ENCODE assay signal across 9 cellular contexts in the genomic region with DNA sequence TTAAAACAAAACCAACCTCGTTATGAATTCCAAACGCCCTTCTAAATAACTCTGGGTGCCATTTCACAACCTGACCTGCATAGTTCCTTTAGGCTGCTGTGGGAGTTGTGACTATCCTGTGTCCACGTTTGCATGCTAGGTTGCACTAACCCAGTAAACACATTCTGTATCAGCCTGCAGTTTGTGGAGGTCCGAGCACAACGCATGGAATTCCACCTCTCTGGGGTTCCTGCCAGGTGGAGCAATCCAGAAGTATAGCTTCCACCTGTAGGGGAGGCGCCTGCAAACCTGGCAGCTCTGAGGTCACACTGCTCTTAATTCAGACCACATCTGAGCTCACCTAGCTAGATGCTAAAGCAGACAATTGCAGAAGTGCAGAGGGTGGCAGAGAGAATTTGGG. TPM values are rescaled to one million over a fixed set of nuclear protein-coding genes. Genes with fewer than 3 reads are reported as not detected.
DNase-seq lines count a peak whose midpoint lies in the region; TF ChIP-seq lines count a peak whose summit lies in the region.
"Had no signal": no experiment of that assay in that cellular context is flagged by ENCODE, and none has a peak within 500 bp of the region (broad histone marks: within the 10 kb centered on the region; RNA-seq: fewer than 3 reads in every experiment).

No MANE protein-coding gene starts in this region.

- intact Hi-C loops in activated CD4-positive, alpha-beta T cell treated with anti-CD3 and anti-CD28 coated beads, Interleukin-2, amount 10 ng/mL, durations not matched to agents 24 days and 14 days (cut with micrococcal nuclease), result no loop called here

- CTCF ChIA-PET in activated CD4-positive, alpha-beta T cell treated with anti-CD3 and anti-CD28 coated beads, Interleukin-2, amount 10 ng/mL, durations not matched to agents 7 days and 5 days (lab: Charles Lee), result interaction anchor here (0.9 to 2.0 kb wide), 2 partner anchors 9 to 10 kb away, joined by 3 to 4 read pairs; no protein-coding TSS in a partner anchor

- peak overlapping the region; percentile 55 for H3K9ac ChIP-seq in Loucy (ENCODE audit: low read depth, low read length, poor library complexity, severe bottlenecking)

- peak overlapping the region; percentile 67 for H3K4me2 ChIP-seq in Loucy (ENCODE audit: low read depth, low read length, poor library complexity, severe bottlenecking)

- H3K4me3 ChIP-seq in Loucy (ENCODE audit: low read length, poor library complexity, severe bottlenecking), result peak overlapping the region; percentile 54
- H3K4me3 ChIP-seq: tibial nerve had no signal

- TF ChIP-seq CTCF in Loucy (conservative IDR thresholded peaks at IDR 0.05; ENCODE audit: low read length) (no peak), nephron progenitor cell (IDR thresholded peaks at IDR 0.05) (no peak)

- peak overlapping the region; percentile 38 for H3K27ac Mint-ChIP-seq in activated CD4-positive, alpha-beta T cell treated with anti-CD3 and anti-CD28 coated beads, Interleukin-2, amount 10 ng/mL, durations not matched to agents 24 days and 14 days
- H3K27ac Mint-ChIP-seq in activated CD4-positive, alpha-beta T cell treated with anti-CD3 and anti-CD28 coated beads, Interleukin-2, amount 10 ng/mL, durations not matched to agents 7 days and 5 days, result no peak overlapping the region
- H3K27ac Mint-ChIP-seq in activated naive CD8-positive, alpha-beta T cell, result peak overlapping the region; percentile 95
- H3K27ac Mint-ChIP-seq in nephron progenitor cell, result peak overlapping the region; percentile 70

- H3K4me1 ChIP-seq in Loucy (ENCODE audit: insufficient read depth, low read length, poor library complexity, severe bottlenecking), result peaks cover 60% of the 10 kb centered on the region

- H3K9me3 Mint-ChIP-seq in activated CD4-positive, alpha-beta T cell treated with anti-CD3 and anti-CD28 coated beads, Interleukin-2, amount 10 ng/mL, durations not matched to agents 24 days and 14 days, result no peaks in the 10 kb centered on the region
- no peaks in the 10 kb centered on the region for H3K9me3 Mint-ChIP-seq in activated CD4-positive, alpha-beta T cell treated with anti-CD3 and anti-CD28 coated beads, Interleukin-2, amount 10 ng/mL, durations not matched to agents 7 days and 5 days
- no peaks in the 10 kb centered on the region for H3K9me3 Mint-ChIP-seq in activated naive CD8-positive, alpha-beta T cell (ENCODE audit: low read depth)
- no peaks in the 10 kb centered on the region for H3K9me3 Mint-ChIP-seq in nephron progenitor cell

- POLR2A ChIA-PET in activated CD4-positive, alpha-beta T cell treated with anti-CD3 and anti-CD28 coated beads, Interleukin-2, amount 10 ng/mL, durations not matched to agents 7 days and 5 days (lab: Charles Lee), result no interaction called here

- no peaks in the 10 kb centered on the region for H3K27me3 Mint-ChIP-seq in activated CD4-positive, alpha-beta T cell treated with anti-CD3 and anti-CD28 coated beads, Interleukin-2, amount 10 ng/mL, durations not matched to agents 24 days and 14 days
- no peaks in the 10 kb centered on the region for H3K27me3 Mint-ChIP-seq in activated CD4-positive, alpha-beta T cell treated with anti-CD3 and anti-CD28 coated beads, Interleukin-2, amount 10 ng/mL, durations not matched to agents 7 days and 5 days
- no peaks in the 10 kb centered on the region for H3K27me3 Mint-ChIP-seq in activated naive CD8-positive, alpha-beta T cell
- peaks cover 7% of the 10 kb centered on the region for H3K27me3 Mint-ChIP-seq in nephron progenitor cell (ENCODE audit: low read depth, poor library complexity)

- no peaks in the 10 kb centered on the region for H3K9me2 ChIP-seq in Loucy (replicated peaks; ENCODE audit: low read depth, low read length)

- H4K20me1 ChIP-seq in Loucy (ENCODE audit: insufficient read depth, low read length, poor library complexity, severe bottlenecking), result no peaks in the 10 kb centered on the region

- H3K27me3 ChIP-seq in Loucy (ENCODE audit: insufficient read depth, low read length, poor library complexity, severe bottlenecking), result no peaks in the 10 kb centered on the region
- H3K27me3 ChIP-seq: tibial nerve had no signal

- no peak for DNase-seq in activated CD4-positive, alpha-beta T cell treated with anti-CD3 and anti-CD28 coated beads, Interleukin-2, amount 10 ng/mL, durations not matched to agents 24 days and 14 days
- no peak for DNase-seq in activated CD4-positive, alpha-beta T cell treated with anti-CD3 and anti-CD28 coated beads, Interleukin-2, amount 10 ng/mL, durations not matched to agents 7 days and 5 days
- DNase-seq in nephron progenitor cell (no peak), hypothalamus (lab: John Stamatoyannopoulos, UW) (no peak), SKM-1 treated with dmso at 0.1 percent for 144 hours (lab: John Stamatoyannopoulos, UW; ENCODE audit: unreplicated experiment) (no peak), kidney tubule cell (ENCODE audit: low spot score) (no peak)

- no peaks in the 10 kb centered on the region for H3K9me3 ChIP-seq in Loucy (ENCODE audit: insufficient read depth, low read depth, low read length)
- H3K9me3 ChIP-seq: tibial nerve had no signal

- H3K79me2 ChIP-seq in Loucy (ENCODE audit: insufficient read depth, low read length), result 0 out of 2 replicates have a peak, but pooled peaks cover 7% of the 10 kb centered on the region

- H3K36me3 Mint-ChIP-seq in activated CD4-positive, alpha-beta T cell treated with anti-CD3 and anti-CD28 coated beads, Interleukin-2, amount 10 ng/mL, durations not matched to agents 24 days and 14 days (ENCODE audit: low read depth), result no peaks in the 10 kb centered on the region
- no peaks in the 10 kb centered on the region for H3K36me3 Mint-ChIP-seq in activated CD4-positive, alpha-beta T cell treated with anti-CD3 and anti-CD28 coated beads, Interleukin-2, amount 10 ng/mL, durations not matched to agents 7 days and 5 days (ENCODE audit: low read depth)
- peaks cover 2% of the 10 kb centered on the region for H3K36me3 Mint-ChIP-seq in activated naive CD8-positive, alpha-beta T cell
- no peaks in the 10 kb centered on the region for H3K36me3 Mint-ChIP-seq in nephron progenitor cell (ENCODE audit: low read depth)

- H3F3A ChIP-seq in Loucy (ENCODE audit: low read depth), result no peaks in the 10 kb centered on the region

- peaks cover 30% of the 10 kb centered on the region for H3K4me1 Mint-ChIP-seq in activated CD4-positive, alpha-beta T cell treated with anti-CD3 and anti-CD28 coated beads, Interleukin-2, amount 10 ng/mL, durations not matched to agents 24 days and 14 days
- peaks cover 33% of the 10 kb centered on the region for H3K4me1 Mint-ChIP-seq in activated CD4-positive, alpha-beta T cell treated with anti-CD3 and anti-CD28 coated beads, Interleukin-2, amount 10 ng/mL, durations not matched to agents 7 days and 5 days
- peaks cover 37% of the 10 kb centered on the region for H3K4me1 Mint-ChIP-seq in activated naive CD8-positive, alpha-beta T cell (ENCODE audit: low read depth)
- peaks cover 36% of the 10 kb centered on the region for H3K4me1 Mint-ChIP-seq in nephron progenitor cell

- no peak overlapping the region for H2AFZ ChIP-seq in Loucy (ENCODE audit: low read length)

- H3K36me3 ChIP-seq in Loucy (ENCODE audit: insufficient read depth, low read length), result no peaks in the 10 kb centered on the region
- H3K36me3 ChIP-seq: tibial nerve had no signal

- H3K4me3 Mint-ChIP-seq in activated CD4-positive, alpha-beta T cell treated with anti-CD3 and anti-CD28 coated beads, Interleukin-2, amount 10 ng/mL, durations not matched to agents 24 days and 14 days, result no peak overlapping the region
- no peak overlapping the region for H3K4me3 Mint-ChIP-seq in activated CD4-positive, alpha-beta T cell treated with anti-CD3 and anti-CD28 coated beads, Interleukin-2, amount 10 ng/mL, durations not matched to agents 7 days and 5 days
- H3K4me3 Mint-ChIP-seq in activated naive CD8-positive, alpha-beta T cell, result peak overlapping the region; percentile 81
- H3K4me3 Mint-ChIP-seq in nephron progenitor cell, result no peak overlapping the region

RNA-seq across cellular contexts. Expression of gene MARCHF3, which starts 57.2 kb away (rescaled TPM):
- 2.3 and 4.2 TPM in 2 replicates for total RNA-seq in activated CD4-positive, alpha-beta T cell treated with anti-CD3 and anti-CD28 coated beads, Interleukin-2, amount 10 ng/mL, durations not matched to agents 24 days and 14 days
- 1 to 10 TPM; 1.1 to 1.5 TPM for total RNA-seq in activated CD4-positive, alpha-beta T cell treated with anti-CD3 and anti-CD28 coated beads, Interleukin-2, amount 10 ng/mL, durations not matched to agents 7 days and 5 days
